In the genomic region with DNA sequence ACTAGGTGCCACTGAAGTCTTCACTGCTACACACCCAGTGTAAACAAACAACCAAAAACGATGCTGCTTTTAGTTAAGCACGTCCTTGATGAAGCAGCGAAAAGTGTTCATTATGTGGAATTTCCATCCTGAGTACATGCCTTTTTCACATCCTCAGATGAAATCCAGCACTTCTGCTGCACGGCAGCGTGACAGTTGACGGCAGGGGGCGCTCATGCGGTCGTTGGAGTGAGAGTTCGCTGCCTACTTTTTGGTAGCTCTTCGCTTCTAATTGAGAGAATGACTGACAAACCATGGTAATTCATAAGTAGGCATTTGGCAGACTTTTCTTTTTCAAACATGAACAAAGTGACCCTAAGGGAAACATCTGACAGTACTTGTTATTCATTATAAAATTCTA, we compare ENCODE assay signal across 9 cellular contexts. TPM values are rescaled to one million over a fixed set of nuclear protein-coding genes. Genes with fewer than 3 reads are reported as not detected.
DNase-seq lines count a peak whose midpoint lies in the region; ATAC-seq, FAIRE-seq and TF ChIP-seq lines count a peak whose summit lies in the region.
"Had no signal": no experiment of that assay in that cellular context is flagged by ENCODE, and none has a peak within 500 bp of the region (broad histone marks: within the 10 kb centered on the region; RNA-seq: fewer than 3 reads in every experiment).

No MANE protein-coding gene starts in this region.

- peak; percentile 47 for TF ChIP-seq CTCF in astrocyte (IDR thresholded peaks at IDR 0.05; ENCODE audit: insufficient read depth, low read depth, low read length)

- H3K27ac Mint-ChIP-seq in astrocyte (ENCODE audit: unreplicated experiment): no peak overlapping the region
- H3K27ac Mint-ChIP-seq: IgD-negative memory B cell had no signal

- H3K4me1 Mint-ChIP-seq in astrocyte (ENCODE audit: low read depth, unreplicated experiment): no peaks in the 10 kb centered on the region
- H3K4me1 Mint-ChIP-seq: IgD-negative memory B cell had no signal

- no peak overlapping the region for H3K4me3 Mint-ChIP-seq in astrocyte (ENCODE audit: unreplicated experiment)
- H3K4me3 Mint-ChIP-seq: IgD-negative memory B cell had no signal

- H2AFZ ChIP-seq in astrocyte (ENCODE audit: low read depth, low read length): no peak overlapping the region

- no peak for ATAC-seq in HG03442 (IDR thresholded peaks at IDR 0.05; ENCODE audit: unreplicated experiment)
- ATAC-seq in GM19351 (IDR thresholded peaks at IDR 0.05; ENCODE audit: unreplicated experiment): no peak

- no peak overlapping the region for H3K9ac ChIP-seq in astrocyte (ENCODE audit: low read length)

- no peak overlapping the region for H3K4me2 ChIP-seq in astrocyte (ENCODE audit: low read length)

- in situ Hi-C loops in G401 (cut with HindIII; ENCODE audit: low sequenced_read_pairs): no loop called here

- no peaks in the 10 kb centered on the region for H3K36me3 ChIP-seq in astrocyte (ENCODE audit: insufficient read depth, low read length)

- H3K79me2 ChIP-seq in astrocyte (ENCODE audit: insufficient read depth, low read length): no peaks in the 10 kb centered on the region

- no peak overlapping the region for H3K27ac ChIP-seq in astrocyte (ENCODE audit: low read depth, low read length)

- H3K4me1 ChIP-seq in astrocyte (ENCODE audit: insufficient read depth, low read length): no peaks in the 10 kb centered on the region

- no peaks in the 10 kb centered on the region for H3K36me3 Mint-ChIP-seq in astrocyte (ENCODE audit: low read depth, unreplicated experiment)
- H3K36me3 Mint-ChIP-seq: IgD-negative memory B cell had no signal

- no peaks in the 10 kb centered on the region for H3K27me3 ChIP-seq in astrocyte (ENCODE audit: insufficient read depth, low read length)

- no peak overlapping the region for H3K4me3 ChIP-seq in astrocyte (ENCODE audit: insufficient read depth, low read depth, low read length)

- H4K20me1 ChIP-seq in astrocyte (ENCODE audit: insufficient read depth, low read length): no peaks in the 10 kb centered on the region

- no peaks in the 10 kb centered on the region for H3K27me3 Mint-ChIP-seq in astrocyte (ENCODE audit: low read depth, unreplicated experiment)
- H3K27me3 Mint-ChIP-seq: IgD-negative memory B cell had no signal

- no peaks in the 10 kb centered on the region for H3K9me3 Mint-ChIP-seq in astrocyte (ENCODE audit: unreplicated experiment)

- FAIRE-seq in astrocyte (lab: Jason Lieb, UNC): no peak

- no peaks in the 10 kb centered on the region for H3K9me3 ChIP-seq in astrocyte (ENCODE audit: insufficient read depth, low read depth, low read length)

- peak; percentile 41 for DNase-seq in G401 (ENCODE audit: low spot score)
- DNase-seq in NCI-H2171 treated with DMSO at 0.1 percent for 48 hours (lab: John Stamatoyannopoulos, UW): peak; percentile 54
- no peak for DNase-seq in astrocyte (ENCODE audit: low read depth)
- DNase-seq in iPS-NIHi11 (ENCODE audit: low spot score): peak; percentile 54
- DNase-seq in stimulated activated CD8-positive, alpha-beta memory T cell treated with anti-CD3 and anti-CD28 coated beads, Interleukin-15, amount 100 ng/mL, for 24 hours (ENCODE audit: low read depth): peak; percentile 6
- DNase-seq in NCI-H1048 (lab: John Stamatoyannopoulos, UW): no peak

RNA-seq across cellular contexts. Expression of a gene that starts 55.2 kb away (rescaled TPM):
- not detected in 2 replicates for total RNA-seq in G401 (2014; rRNA removed; shearing (Covaris generic))
- total RNA-seq in astrocyte: not detected in 2 replicates

Comparison
In these comparisons a context has a peak if more than half of its experiments do, and no peak if none do; other contexts are left out.
1. DNase-seq: peak in G401 (single experiment), NCI-H2171 treated with DMSO at 0.1 percent for 48 hours (single experiment), iPS-NIHi11 (single experiment) and stimulated activated CD8-positive, alpha-beta memory T cell treated with anti-CD3 and anti-CD28 coated beads, Interleukin-15, amount 100 ng/mL, for 24 hours (single experiment); none in astrocyte (single experiment) and NCI-H1048 (single experiment).